Comparison of ENCODE assay signal across 19 cellular contexts in the genomic region with DNA sequence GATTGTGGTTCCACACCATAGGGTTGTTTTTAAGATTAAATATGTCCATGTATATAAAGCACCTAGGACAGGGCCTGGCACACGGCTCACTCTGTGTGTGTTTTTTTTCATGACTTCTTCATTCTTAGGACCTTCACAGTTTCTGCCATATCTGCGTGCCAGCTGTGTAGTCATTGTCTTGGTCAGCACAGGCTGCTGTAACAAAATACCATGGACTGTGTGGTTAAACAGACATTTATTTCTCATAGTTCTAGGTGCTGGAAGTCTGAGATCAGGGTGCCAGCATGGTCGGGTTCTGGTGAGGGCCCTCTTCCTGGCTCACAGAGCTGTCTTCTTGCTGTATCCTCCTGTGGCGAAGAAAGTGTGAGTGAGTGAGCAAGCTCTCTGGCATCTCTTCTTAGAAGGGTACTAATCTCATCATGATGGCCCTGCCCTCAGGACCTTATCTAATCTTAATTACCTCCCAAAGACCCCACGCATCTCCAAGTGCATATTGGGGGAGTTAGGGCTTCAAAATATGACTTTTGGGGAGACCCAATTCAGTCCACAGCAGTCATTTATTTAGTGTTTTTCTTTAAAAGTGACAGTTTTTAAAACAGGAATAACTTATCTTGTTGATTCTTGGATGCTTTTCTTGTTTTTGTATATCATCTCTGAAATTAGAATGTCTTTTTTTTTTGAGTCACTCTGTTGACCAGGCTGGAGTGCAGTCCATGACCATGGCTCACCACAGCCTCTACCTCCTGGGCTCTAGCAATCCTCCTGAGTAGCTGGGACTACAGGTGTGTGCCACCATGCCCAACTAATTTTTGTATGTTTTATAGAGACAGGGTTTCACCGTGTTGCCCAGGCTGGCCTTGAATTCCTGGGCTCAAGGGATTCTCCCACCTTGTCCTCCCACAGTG.
"Had no signal": no experiment of that assay in that cellular context is flagged by ENCODE, and none has a peak within 500 bp of the region (broad histone marks: within the 10 kb centered on the region; RNA-seq: fewer than 3 reads in every experiment).

No MANE protein-coding gene starts in this region.

- DNase-seq: activated CD4-positive, alpha-beta T cell treated with anti-CD3 and anti-CD28 coated beads, Interleukin-2, amount 50 U/mL, for 1 hour; activated CD4-positive, CD25-positive, alpha-beta regulatory T cell treated with anti-CD3 and anti-CD28 coated beads, Interleukin-2, amount 50 U/mL, for 72 hours; activated CD8-positive, alpha-beta memory T cell treated with anti-CD3 and anti-CD28 coated beads for 24 hours; activated effector memory CD4-positive, alpha-beta T cell treated with anti-CD3 and anti-CD28 coated beads, Interleukin-2, amount 50 U/mL, for 16 hours; activated naive CD4-positive, alpha-beta T cell treated with anti-CD3 and anti-CD28 coated beads, Interleukin-2, amount 50 U/mL, for 16 hours; activated T-cell treated with anti-CD3 and anti-CD28 coated beads, Interleukin-2, amount 50 U/mL, for 72 hours; foreskin keratinocyte; hippocampal formation; islet precursor cell; midbrain; stimulated activated naive B cell treated with anti-CD40 and anti-IgM and Interleukin-4, amounts not matched to agents 10 μg/mL and 1 μg/mL and 100 μg/mL, for 72 hours; SW 1271; T-helper 2 cell; thyroid gland; uterus had no signal

- H3K9me3 ChIP-seq: thyroid gland, uterus had no signal

- H3K4me3 ChIP-seq: coronary artery, lung, thyroid gland, uterus had no signal

- H3K27ac Mint-ChIP-seq: activated T-cell treated with anti-CD3 and anti-CD28 coated beads, Interleukin-2, amount 50 U/mL, for 72 hours; stimulated activated naive B cell treated with anti-CD40 and anti-IgM and Interleukin-4, amounts not matched to agents 10 μg/mL and 1 μg/mL and 100 μg/mL, for 72 hours had no signal

- H3K27ac ChIP-seq: coronary artery, foreskin keratinocyte, uterus had no signal

- H3K4me3 Mint-ChIP-seq: activated T-cell treated with anti-CD3 and anti-CD28 coated beads, Interleukin-2, amount 50 U/mL, for 72 hours; central memory CD8-positive, alpha-beta T cell; stimulated activated naive B cell treated with anti-CD40 and anti-IgM and Interleukin-4, amounts not matched to agents 10 μg/mL and 1 μg/mL and 100 μg/mL, for 72 hours had no signal

- H3K27me3 ChIP-seq: foreskin keratinocyte, thyroid gland, uterus had no signal

- H3K36me3 ChIP-seq: thyroid gland, uterus had no signal

- H3K9me3 Mint-ChIP-seq: activated T-cell treated with anti-CD3 and anti-CD28 coated beads, Interleukin-2, amount 50 U/mL, for 72 hours; central memory CD8-positive, alpha-beta T cell; stimulated activated naive B cell treated with anti-CD40 and anti-IgM and Interleukin-4, amounts not matched to agents 10 μg/mL and 1 μg/mL and 100 μg/mL, for 72 hours had no signal

- ATAC-seq: activated T-cell treated with anti-CD3 and anti-CD28 coated beads, Interleukin-2, amount 50 U/mL, for 72 hours; foreskin keratinocyte; left lobe of liver; stimulated activated naive B cell treated with anti-CD40 and anti-IgM and Interleukin-4, amounts not matched to agents 10 μg/mL and 1 μg/mL and 100 μg/mL, for 72 hours had no signal

- H3K4me1 ChIP-seq: foreskin keratinocyte, uterus had no signal
